1 cellular context compared by ENCODE assay signal in genomic region chr2:128234613-128235012, GRCh38.
TF ChIP-seq lines count a peak whose summit lies in the region.

No MANE protein-coding gene starts in this region.

TF ChIP-seq in SK-N-SH treated with all-trans-retinoic acid at 6 μM for 48 hours, 23 proteins besides CTCF, POLR2A, EP300 and RAD21 (continued from another document):
- TF ChIP-seq ARNTL (CRISPR knock-in tag; IDR thresholded peaks at IDR 0.05; ENCODE audit: borderline replicate concordance, low read depth) (no peak), CSRNP3 (CRISPR knock-in tag; IDR thresholded peaks at IDR 0.05) (no peak), RARB (CRISPR knock-in tag; IDR thresholded peaks at IDR 0.05) (no peak), PPARA (CRISPR knock-in tag; IDR thresholded peaks at IDR 0.05; ENCODE audit: borderline replicate concordance) (no peak), ZC3H10 (CRISPR knock-in tag; IDR thresholded peaks at IDR 0.05) (no peak), ZNF70 (CRISPR knock-in tag; IDR thresholded peaks at IDR 0.05) (no peak), ESRRG (CRISPR knock-in tag; IDR thresholded peaks at IDR 0.05) (no peak), SNAI2 (CRISPR knock-in tag; IDR thresholded peaks at IDR 0.05) (no peak), TOX (CRISPR knock-in tag; IDR thresholded peaks at IDR 0.05; ENCODE audit: borderline replicate concordance) (no peak), BACH2 (CRISPR knock-in tag; IDR thresholded peaks at IDR 0.05; ENCODE audit: borderline replicate concordance) (no peak), ZNF8 (CRISPR knock-in tag; IDR thresholded peaks at IDR 0.05) (no peak)
